Comparison of ENCODE assay signal across 16 cellular contexts in the genomic region with DNA sequence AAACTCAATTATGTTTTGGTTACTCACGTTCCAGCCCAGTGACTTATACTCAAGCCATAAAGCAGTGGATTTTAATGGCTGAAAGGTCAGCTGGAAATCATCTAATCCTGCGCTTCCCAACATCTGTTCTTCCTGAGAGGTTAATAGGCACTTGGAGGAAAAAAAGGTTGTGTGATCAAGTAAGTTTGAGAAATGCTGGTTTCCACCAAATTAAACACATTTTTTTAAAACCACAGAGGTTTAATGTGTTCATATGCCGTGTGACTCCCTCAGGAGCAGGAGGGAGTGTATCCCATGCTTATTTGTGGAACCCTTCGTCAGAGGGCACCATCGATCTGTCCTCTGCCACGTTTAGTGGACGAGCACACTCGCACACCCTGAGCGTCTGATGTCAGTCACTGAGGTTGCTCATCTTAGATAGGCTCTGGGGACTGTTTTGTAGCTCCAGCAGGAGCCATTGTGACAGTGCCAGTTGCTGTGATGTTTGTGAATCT. TPM values are rescaled to one million over a fixed set of nuclear protein-coding genes. Genes with fewer than 3 reads are reported as not detected.
DNase-seq lines count a peak whose midpoint lies in the region; ATAC-seq lines count a peak whose summit lies in the region.
"Had no signal": no experiment of that assay in that cellular context is flagged by ENCODE, and none has a peak within 500 bp of the region (broad histone marks: within the 10 kb centered on the region; RNA-seq: fewer than 3 reads in every experiment).

No MANE protein-coding gene starts in this region.

- H3K9ac ChIP-seq in GM23248 (peak overlapping the region; percentile 19; the same call in 1 of the 2 replicates), adipocyte (ENCODE audit: low read length) (no peak overlapping the region), mesenchymal stem cell (ENCODE audit: low read length) (peak overlapping the region; percentile 54)

- H3K18ac ChIP-seq in mesenchymal stem cell (ENCODE audit: low read depth in 1 of 2, low read length in 2 of 2), result no peak overlapping the region

- no peak overlapping the region for H2BK12ac ChIP-seq in mesenchymal stem cell (ENCODE audit: low read length in 2 of 2)

- H3K23ac ChIP-seq in mesenchymal stem cell (ENCODE audit: low read length in 2 of 2), result no peak overlapping the region

- H2AK5ac ChIP-seq in mesenchymal stem cell (ENCODE audit: low read length, severe bottlenecking), result no peak overlapping the region

- intact Hi-C loops in activated CD4-positive, alpha-beta T cell treated with anti-CD3 and anti-CD28 coated beads, Interleukin-2, amount 10 ng/mL, durations not matched to agents 24 days and 14 days (cut with micrococcal nuclease), result no loop called here

- no peak overlapping the region for H4K91ac ChIP-seq in mesenchymal stem cell (ENCODE audit: low read length)

- no peak overlapping the region for H3K14ac ChIP-seq in mesenchymal stem cell (ENCODE audit: low read length in 2 of 2)

- peaks cover 16% of the 10 kb centered on the region for H3K9me3 Mint-ChIP-seq in activated CD4-positive, alpha-beta T cell treated with anti-CD3 and anti-CD28 coated beads, Interleukin-2, amount 10 ng/mL, durations not matched to agents 24 days and 14 days
- H3K9me3 Mint-ChIP-seq: CD8-positive, alpha-beta T cell; natural killer cell had no signal

- H2AFZ ChIP-seq in GM23248, result no peak overlapping the region
- no peak overlapping the region for H2AFZ ChIP-seq in mesenchymal stem cell (ENCODE audit: low read depth, low read length)

- H3K9me2 ChIP-seq in GM23248 (ENCODE audit: insufficient read depth), result no peaks in the 10 kb centered on the region

- in situ Hi-C loops in GM23248 (cut with MboI), result no loop called here

- peak overlapping the region; percentile 24 for H2BK5ac ChIP-seq in mesenchymal stem cell (ENCODE audit: low read depth, low read length, poor library complexity, severe bottlenecking)

- peak overlapping the region; percentile 54 for H3K27ac ChIP-seq in GM23248
- H3K27ac ChIP-seq in mesenchymal stem cell (ENCODE audit: low read length, poor library complexity, severe bottlenecking), result no peak overlapping the region
- H3K27ac ChIP-seq: heart right ventricle, thyroid gland had no signal

- H3F3A ChIP-seq in GM23248 (ENCODE audit: insufficient read depth), result peaks cover 55% of the 10 kb centered on the region

- H3K4me3 Mint-ChIP-seq in activated CD4-positive, alpha-beta T cell treated with anti-CD3 and anti-CD28 coated beads, Interleukin-2, amount 10 ng/mL, durations not matched to agents 24 days and 14 days, result no peak overlapping the region
- H3K4me3 Mint-ChIP-seq: activated CD4-positive, alpha-beta T cell treated with anti-CD3 and anti-CD28 coated beads, Interleukin-2, amount 10 ng/mL, durations not matched to agents 7 days and 5 days; activated naive CD4-positive, alpha-beta T cell treated with anti-CD3 and anti-CD28 coated beads, Interleukin-2, amount 10 ng/mL, durations not matched to agents 7 days and 5 days; CD8-positive, alpha-beta T cell; natural killer cell had no signal

- WGBS in GM23248 (ENCODE audit: low coverage in 1 of 2, low lambda C conversion rate in 2 of 2, missing lambda C conversion rate in 2 of 2), 2 experiments, result 36 to 44% methylated on average over 9 of the region's 9 CpGs
- 87% methylated on average over 8 of the region's 9 CpGs for WGBS in mesenchymal stem cell

- H3K4me3 ChIP-seq in GM23248 (no peak overlapping the region; the same call in 1 of the 2 replicates), adipocyte (ENCODE audit: low read length) (no peak overlapping the region), mesenchymal stem cell (ENCODE audit: insufficient read depth in 1 of 2, low read depth in 1 of 2, low read length in 2 of 2) (peak overlapping the region in 1 of 2 experiments; percentile 27)
- H3K4me3 ChIP-seq: heart right ventricle, thyroid gland had no signal

- DNase-seq in AG08395 (ENCODE audit: low spot score) (peak; percentile 79), GM23248 (peak; percentile 60), adipocyte (ENCODE audit: low read depth) (peak; percentile 52), mesenchymal stem cell (peak; percentile 65)
- no peak for DNase-seq in activated CD4-positive, alpha-beta T cell treated with anti-CD3 and anti-CD28 coated beads, Interleukin-2, amount 10 ng/mL, durations not matched to agents 24 days and 14 days
- DNase-seq in activated effector memory CD4-positive, alpha-beta T cell treated with Interleukin-2 at 50 U/mL for 16 hours, result no peak
- DNase-seq: activated CD4-positive, alpha-beta T cell treated with anti-CD3 and anti-CD28 coated beads, Interleukin-2, amount 10 ng/mL, durations not matched to agents 7 days and 5 days; activated naive CD4-positive, alpha-beta T cell treated with anti-CD3 and anti-CD28 coated beads, Interleukin-2, amount 10 ng/mL, durations not matched to agents 7 days and 5 days; CD8-positive, alpha-beta T cell; cortex of kidney; heart right ventricle; natural killer cell had no signal

- H3K36me3 ChIP-seq in GM23248 (ENCODE audit: low read depth) (0 out of 2 replicates have a peak, but pooled peaks cover under 1% of the 10 kb centered on the region), adipocyte (ENCODE audit: control insufficient read depth, insufficient read depth, low read length, severe bottlenecking) (no peaks in the 10 kb centered on the region), mesenchymal stem cell (ENCODE audit: control insufficient read depth in 1 of 2, insufficient read depth in 2 of 2, low read depth in 1 of 2, low read length in 2 of 2) (peaks cover 3 to 6% of the 10 kb centered on the region in 2 experiments)
- H3K36me3 ChIP-seq: heart right ventricle, thyroid gland had no signal

- no peak overlapping the region for H2BK120ac ChIP-seq in mesenchymal stem cell (ENCODE audit: low read depth, low read length)

- H3K9me3 ChIP-seq in GM23248 (ENCODE audit: low read depth), result no peaks in the 10 kb centered on the region
- H3K9me3 ChIP-seq in adipocyte (ENCODE audit: control insufficient read depth, low read length), result no peaks in the 10 kb centered on the region
- H3K9me3 ChIP-seq in mesenchymal stem cell (ENCODE audit: control insufficient read depth, low read length), result no peaks in the 10 kb centered on the region
- H3K9me3 ChIP-seq: thyroid gland had no signal

- H3K27me3 ChIP-seq in GM23248 (replicated peaks; ENCODE audit: insufficient read depth), result no peaks in the 10 kb centered on the region
- no peaks in the 10 kb centered on the region for H3K27me3 ChIP-seq in adipocyte (replicated peaks; ENCODE audit: control insufficient read depth, insufficient read depth, low read length)
- no peaks in the 10 kb centered on the region for H3K27me3 ChIP-seq in mesenchymal stem cell (ENCODE audit: control insufficient read depth in 1 of 2, insufficient read depth in 1 of 2, low read length in 2 of 2)
- H3K27me3 ChIP-seq: heart right ventricle, thyroid gland had no signal

- H3K4me1 ChIP-seq in GM23248 (ENCODE audit: insufficient read depth) (peaks cover 23% of the 10 kb centered on the region), adipocyte (ENCODE audit: control insufficient read depth, insufficient read depth, low read length) (peaks cover 7% of the 10 kb centered on the region), mesenchymal stem cell (ENCODE audit: control insufficient read depth, insufficient read depth, low read depth, low read length) (peaks cover 23% of the 10 kb centered on the region)
- H3K4me1 ChIP-seq: heart right ventricle, thyroid gland had no signal

- ATAC-seq in GM21381 (IDR thresholded peaks at IDR 0.05; ENCODE audit: unreplicated experiment), result no peak
- no peak for ATAC-seq in HG02642 (IDR thresholded peaks at IDR 0.05; ENCODE audit: poor library complexity, unreplicated experiment)
- ATAC-seq: CD8-positive, alpha-beta T cell; heart right ventricle; natural killer cell; stimulated activated effector memory CD8-positive, alpha-beta T cell treated with anti-CD3 and anti-CD28 coated beads, Interleukin-12 subunit alpha, Interleukin-12 subunit beta, amount 100 ng/mL, for 72 hours had no signal

- H3K27ac Mint-ChIP-seq in activated CD4-positive, alpha-beta T cell treated with anti-CD3 and anti-CD28 coated beads, Interleukin-2, amount 10 ng/mL, durations not matched to agents 24 days and 14 days, result no peak overlapping the region
- H3K27ac Mint-ChIP-seq: activated CD4-positive, alpha-beta T cell treated with anti-CD3 and anti-CD28 coated beads, Interleukin-2, amount 10 ng/mL, durations not matched to agents 7 days and 5 days; activated naive CD4-positive, alpha-beta T cell treated with anti-CD3 and anti-CD28 coated beads, Interleukin-2, amount 10 ng/mL, durations not matched to agents 7 days and 5 days; CD8-positive, alpha-beta T cell; natural killer cell had no signal

- H3K4me2 ChIP-seq in GM23248 (ENCODE audit: unreplicated experiment), result peak overlapping the region; percentile 5
- no peak overlapping the region for H3K4me2 ChIP-seq in mesenchymal stem cell (ENCODE audit: low read length, poor library complexity, severe bottlenecking)

- H3K4me1 Mint-ChIP-seq in activated CD4-positive, alpha-beta T cell treated with anti-CD3 and anti-CD28 coated beads, Interleukin-2, amount 10 ng/mL, durations not matched to agents 24 days and 14 days, result peaks cover 6% of the 10 kb centered on the region
- H3K4me1 Mint-ChIP-seq: activated CD4-positive, alpha-beta T cell treated with anti-CD3 and anti-CD28 coated beads, Interleukin-2, amount 10 ng/mL, durations not matched to agents 7 days and 5 days; activated naive CD4-positive, alpha-beta T cell treated with anti-CD3 and anti-CD28 coated beads, Interleukin-2, amount 10 ng/mL, durations not matched to agents 7 days and 5 days; natural killer cell had no signal

- H3K4ac ChIP-seq in mesenchymal stem cell (ENCODE audit: low read depth in 1 of 2, low read length in 2 of 2), result peak overlapping the region in 1 of 2 experiments; percentile 39

- H4K20me1 ChIP-seq in GM23248 (ENCODE audit: insufficient read depth), result peaks cover 45% of the 10 kb centered on the region

- H3K79me2 ChIP-seq in GM23248 (ENCODE audit: insufficient read depth), result peaks cover 100% of the 10 kb centered on the region

- peaks cover 13% of the 10 kb centered on the region for H3K27me3 Mint-ChIP-seq in activated CD4-positive, alpha-beta T cell treated with anti-CD3 and anti-CD28 coated beads, Interleukin-2, amount 10 ng/mL, durations not matched to agents 24 days and 14 days

- no peaks in the 10 kb centered on the region for H3K36me3 Mint-ChIP-seq in activated CD4-positive, alpha-beta T cell treated with anti-CD3 and anti-CD28 coated beads, Interleukin-2, amount 10 ng/mL, durations not matched to agents 24 days and 14 days (ENCODE audit: low read depth)
- H3K36me3 Mint-ChIP-seq: activated naive CD4-positive, alpha-beta T cell treated with anti-CD3 and anti-CD28 coated beads, Interleukin-2, amount 10 ng/mL, durations not matched to agents 7 days and 5 days; CD8-positive, alpha-beta T cell; natural killer cell; stimulated activated effector memory CD8-positive, alpha-beta T cell treated with anti-CD3 and anti-CD28 coated beads, Interleukin-12 subunit alpha, Interleukin-12 subunit beta, amount 100 ng/mL, for 72 hours had no signal

- peaks cover 22% of the 10 kb centered on the region for H3K79me1 ChIP-seq in mesenchymal stem cell (replicated peaks; ENCODE audit: low read length, poor library complexity, severe bottlenecking)

- H4K8ac ChIP-seq in mesenchymal stem cell (ENCODE audit: low read length), result no peak overlapping the region

- no peak overlapping the region for H2BK15ac ChIP-seq in mesenchymal stem cell (ENCODE audit: low read depth, poor library complexity, severe bottlenecking)

RNA-seq across cellular contexts. Expression of a gene that starts 41.4 kb away (rescaled TPM):
- 3.2 and 9.3 TPM in 2 replicates for total RNA-seq in GM23248 (2014; rRNA removed; shearing (Covaris generic))
- 1.2 and 1.9 TPM in 2 replicates for polyA plus RNA-seq in GM23248 (2016; fragmentation: Nextera tagmentation; extraction: Ambion mirVana)
- polyA plus RNA-seq in mesenchymal stem cell (2013, experiment 1 of 2), result 4.3 TPM
- polyA plus RNA-seq in mesenchymal stem cell (2013, experiment 2 of 2), result 4.7 TPM
- 17.4 and 18.8 TPM in 2 replicates for total RNA-seq in activated CD4-positive, alpha-beta T cell treated with anti-CD3 and anti-CD28 coated beads, Interleukin-2, amount 10 ng/mL, durations not matched to agents 24 days and 14 days

Comparison
In these comparisons a context has a peak if more than half of its experiments do, and no peak if none do; other contexts are left out.
1. DNase-seq: peak in AG08395 (single experiment), GM23248 (single experiment), adipocyte (single experiment) and mesenchymal stem cell (single experiment); none in activated CD4-positive, alpha-beta T cell treated with anti-CD3 and anti-CD28 coated beads, Interleukin-2, amount 10 ng/mL, durations not matched to agents 24 days and 14 days (single experiment) and activated effector memory CD4-positive, alpha-beta T cell treated with Interleukin-2 at 50 U/mL for 16 hours (single experiment).